Comparison of ENCODE assay signal across 19 cellular contexts in the genomic region with DNA sequence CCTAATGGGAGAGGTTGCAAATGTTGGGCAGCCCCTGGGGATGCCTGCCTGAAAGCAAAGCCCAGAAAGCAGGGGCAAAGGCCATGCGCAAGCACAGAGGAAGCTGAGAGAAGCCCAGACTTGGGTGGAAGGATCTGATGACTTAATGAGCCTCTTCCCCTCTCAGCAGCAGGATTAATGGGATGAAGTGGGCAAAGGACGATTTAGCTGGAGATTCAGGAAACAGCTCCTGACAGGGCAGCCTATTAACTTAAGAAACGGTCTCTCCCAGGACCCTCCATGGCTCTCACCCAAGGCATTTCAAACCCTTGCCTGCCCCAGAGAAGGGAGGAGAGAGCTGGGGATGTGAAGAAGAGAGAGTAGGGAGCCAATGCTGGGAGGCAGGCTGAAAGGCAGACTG.
A peak's percentile ranks its signal among the peaks of the same experiment; 100 is the strongest.
DNase-seq lines count a peak whose midpoint lies in the region; TF ChIP-seq lines count a peak whose summit lies in the region.
"Had no signal": no experiment of that assay in that cellular context is flagged by ENCODE, and none has a peak within 500 bp of the region (broad histone marks: within the 10 kb centered on the region; RNA-seq: fewer than 3 reads in every experiment).

No MANE protein-coding gene starts in this region.

- no peak for TF ChIP-seq CTCF in brain (conservative IDR thresholded peaks at IDR 0.05)
- no peak for TF ChIP-seq CTCF in smooth muscle cell (IDR thresholded peaks at IDR 0.05; ENCODE audit: borderline replicate concordance, insufficient read depth, poor library complexity, severe bottlenecking)

- no peaks in the 10 kb centered on the region for H3K36me3 ChIP-seq in mesodermal cell (ENCODE audit: control insufficient read depth, insufficient read depth, low read length)
- no peaks in the 10 kb centered on the region for H3K36me3 ChIP-seq in smooth muscle cell (ENCODE audit: low read depth)
- H3K36me3 ChIP-seq: cardiac muscle cell had no signal

- peaks cover 8% of the 10 kb centered on the region for H3K27me3 Mint-ChIP-seq in brain
- H3K27me3 Mint-ChIP-seq in T-helper 2 cell treated with Interferon-gamma antibody and Interleukin-4, amounts not matched to agents 5 μg/mL and 100 μg/mL, for 36 hours (ENCODE audit: low read depth): no peaks in the 10 kb centered on the region
- H3K27me3 Mint-ChIP-seq: activated CD4-positive, alpha-beta memory T cell treated with anti-CD3 and anti-CD28 coated beads for 36 hours; B cell had no signal

- no peak overlapping the region for H3K9ac ChIP-seq in smooth muscle cell (ENCODE audit: low read depth)

- H3K9me3 ChIP-seq in mesodermal cell (ENCODE audit: control insufficient read depth, low read length): no peaks in the 10 kb centered on the region
- H3K9me3 ChIP-seq in smooth muscle cell (replicated peaks; ENCODE audit: low read depth): no peaks in the 10 kb centered on the region

- H3K4me2 ChIP-seq in smooth muscle cell: peak overlapping the region; percentile 35

- H3K27me3 ChIP-seq in smooth muscle cell (ENCODE audit: low read depth): no peaks in the 10 kb centered on the region
- H3K27me3 ChIP-seq: cardiac muscle cell had no signal

- no peaks in the 10 kb centered on the region for H3K36me3 Mint-ChIP-seq in brain
- no peaks in the 10 kb centered on the region for H3K36me3 Mint-ChIP-seq in T-helper 2 cell treated with Interferon-gamma antibody and Interleukin-4, amounts not matched to agents 5 μg/mL and 100 μg/mL, for 36 hours (ENCODE audit: low read depth)
- H3K36me3 Mint-ChIP-seq: activated CD4-positive, alpha-beta memory T cell treated with anti-CD3 and anti-CD28 coated beads for 36 hours; WTC11 had no signal

- no peak overlapping the region for H3K4me3 Mint-ChIP-seq in brain
- H3K4me3 Mint-ChIP-seq in T-helper 2 cell treated with Interferon-gamma antibody and Interleukin-4, amounts not matched to agents 5 μg/mL and 100 μg/mL, for 36 hours: no peak overlapping the region
- H3K4me3 Mint-ChIP-seq: activated CD4-positive, alpha-beta memory T cell treated with anti-CD3 and anti-CD28 coated beads for 36 hours; B cell; WTC11 had no signal

- H3K4me1 Mint-ChIP-seq in brain: peaks cover 51% of the 10 kb centered on the region
- peaks cover 2% of the 10 kb centered on the region for H3K4me1 Mint-ChIP-seq in T-helper 2 cell treated with Interferon-gamma antibody and Interleukin-4, amounts not matched to agents 5 μg/mL and 100 μg/mL, for 36 hours (ENCODE audit: low read depth)

- peak overlapping the region in 3 of 5 experiments; percentile 46 to 76 (median 54) for H3K27ac Mint-ChIP-seq in brain
- no peak overlapping the region for H3K27ac Mint-ChIP-seq in T-helper 2 cell treated with Interferon-gamma antibody and Interleukin-4, amounts not matched to agents 5 μg/mL and 100 μg/mL, for 36 hours
- H3K27ac Mint-ChIP-seq: activated CD4-positive, alpha-beta memory T cell treated with anti-CD3 and anti-CD28 coated beads for 36 hours; B cell; WTC11 had no signal

- peaks cover 9% of the 10 kb centered on the region for H3F3A ChIP-seq in smooth muscle cell (ENCODE audit: low read depth)

- DNase-seq in NCI-H524 (lab: John Stamatoyannopoulos, UW): peak; percentile 22 to 52
- no peak for DNase-seq in NCI-H524 treated with DMSO at 0.1 percent for 48 hours (lab: John Stamatoyannopoulos, UW)
- DNase-seq in smooth muscle cell (lab: John Stamatoyannopoulos, UW; ENCODE audit: unreplicated experiment): no peak
- DNase-seq in COR-L47 (lab: John Stamatoyannopoulos, UW): no peak
- DNase-seq in central memory CD4-positive, alpha-beta T cell: no peak
- no peak for DNase-seq in T-helper 2 cell treated with Interferon-gamma antibody and Interleukin-4, amounts not matched to agents 5 μg/mL and 100 μg/mL, for 36 hours (ENCODE audit: low spot score)
- DNase-seq: activated CD4-positive, alpha-beta memory T cell treated with anti-CD3 and anti-CD28 coated beads for 36 hours; activated naive CD4-positive, alpha-beta T cell; activated T-cell treated with anti-CD3 and anti-CD28 coated beads for 4 hours; mesendoderm; NCI-H2107; stimulated activated CD4-positive, alpha-beta T cell treated with anti-CD3 and anti-CD28 coated beads, Interleukin-12 subunit alpha, Interleukin-12 subunit beta, amount 100 ng/mL, for 4 hours; substantia nigra had no signal

- H3K4me1 ChIP-seq in mesodermal cell (ENCODE audit: control insufficient read depth, insufficient read depth, low read length, poor library complexity, severe bottlenecking) (peaks cover 14% of the 10 kb centered on the region), smooth muscle cell (ENCODE audit: low read depth) (no peaks in the 10 kb centered on the region)

- H3K9me3 Mint-ChIP-seq in brain: peaks cover 0 to 3% (median 0%) of the 10 kb centered on the region in 5 experiments
- H3K9me3 Mint-ChIP-seq in T-helper 2 cell treated with Interferon-gamma antibody and Interleukin-4, amounts not matched to agents 5 μg/mL and 100 μg/mL, for 36 hours: no peaks in the 10 kb centered on the region
- H3K9me3 Mint-ChIP-seq: activated CD4-positive, alpha-beta memory T cell treated with anti-CD3 and anti-CD28 coated beads for 36 hours; WTC11 had no signal

- H3K79me2 ChIP-seq in smooth muscle cell (ENCODE audit: low read depth): no peaks in the 10 kb centered on the region

- WGBS in mesodermal cell (ENCODE audit: insufficient coverage in 2 of 2), 2 experiments: 100% methylated on average over 1 of the region's 3 CpGs; no CpG with 5 or more reads in 1 of the 2 experiments
- 44% methylated on average over 3 of the region's 3 CpGs for WGBS in smooth muscle cell (ENCODE audit: low lambda C conversion rate)

- H3K4me3 ChIP-seq in mesodermal cell (ENCODE audit: extremely low read depth, insufficient read depth, low read length, poor library complexity, severe bottlenecking) (no peak overlapping the region), smooth muscle cell (no peak overlapping the region)
- H3K4me3 ChIP-seq: cardiac muscle cell had no signal

- no peaks in the 10 kb centered on the region for H4K20me1 ChIP-seq in smooth muscle cell (ENCODE audit: low read depth)

- H3K27ac ChIP-seq in mesodermal cell (ENCODE audit: low read depth, low read length, severe bottlenecking) (peak overlapping the region; percentile 16), smooth muscle cell (ENCODE audit: low read depth) (peak overlapping the region; percentile 84)
- H3K27ac ChIP-seq: 22Rv1, cardiac muscle cell had no signal

- H2AFZ ChIP-seq in smooth muscle cell (ENCODE audit: low read depth): no peak overlapping the region

Comparison
In these comparisons a context has a peak if more than half of its experiments do, and no peak if none do; other contexts are left out.
1. DNase-seq: peak in NCI-H524 (2 of 2); none in NCI-H524 treated with DMSO at 0.1 percent for 48 hours (single experiment), smooth muscle cell (single experiment), COR-L47 (single experiment), central memory CD4-positive, alpha-beta T cell (single experiment) and T-helper 2 cell treated with Interferon-gamma antibody and Interleukin-4, amounts not matched to agents 5 μg/mL and 100 μg/mL, for 36 hours (single experiment).